20 cellular contexts compared by ENCODE assay signal in genomic region chr4:188029114-188029513, GRCh38. TPM values are rescaled to one million over a fixed set of nuclear protein-coding genes. Genes with fewer than 3 reads are reported as not detected.
"Had no signal": no experiment of that assay in that cellular context is flagged by ENCODE, and none has a peak within 500 bp of the region (broad histone marks: within the 10 kb centered on the region; RNA-seq: fewer than 3 reads in every experiment).

No MANE protein-coding gene starts in this region.

- H3K4me3 ChIP-seq: heart left ventricle, sigmoid colon, skin epidermis, vagina had no signal

- H3K9me3 ChIP-seq: heart left ventricle, neutrophil, sigmoid colon, vagina had no signal

- H3K4me3 Mint-ChIP-seq: nephron had no signal

- H3K4me1 ChIP-seq: heart left ventricle, sigmoid colon, vagina had no signal

- ATAC-seq: esophagus mucosa, left colon, left ventricle myocardium superior had no signal

- H3K27ac ChIP-seq: heart left ventricle, neutrophil, sigmoid colon, skin epidermis, vagina had no signal

- H3K27me3 ChIP-seq: sigmoid colon, vagina had no signal

- DNase-seq: effector memory CD4-positive, alpha-beta T cell; heart left ventricle; hippocampal formation; left colon; left ventricle myocardium superior; posterior cingulate gyrus; sigmoid colon; stimulated activated naive CD4-positive, alpha-beta T cell treated with Interleukin-2 at 50 U/mL for 16 hours; trophoblast cell had no signal

- H3K9me3 Mint-ChIP-seq: nephron had no signal

- H3K36me3 ChIP-seq: heart left ventricle, neutrophil, sigmoid colon, vagina had no signal

- H3K27ac Mint-ChIP-seq: nephron had no signal

RNA-seq across cellular contexts. Expression of gene ZFP42, which starts 33.5 kb away (rescaled TPM):
- total RNA-seq: esophagus mucosa, frontal cortex, left colon, left ventricle myocardium superior, lung microvascular endothelial cell, myocyte, osteocyte, pulmonary artery endothelial cell, sigmoid colon, vagina had no signal
- polyA plus RNA-seq: fibroblast of lung, heart left ventricle, sigmoid colon had no signal
